In the genomic region with DNA sequence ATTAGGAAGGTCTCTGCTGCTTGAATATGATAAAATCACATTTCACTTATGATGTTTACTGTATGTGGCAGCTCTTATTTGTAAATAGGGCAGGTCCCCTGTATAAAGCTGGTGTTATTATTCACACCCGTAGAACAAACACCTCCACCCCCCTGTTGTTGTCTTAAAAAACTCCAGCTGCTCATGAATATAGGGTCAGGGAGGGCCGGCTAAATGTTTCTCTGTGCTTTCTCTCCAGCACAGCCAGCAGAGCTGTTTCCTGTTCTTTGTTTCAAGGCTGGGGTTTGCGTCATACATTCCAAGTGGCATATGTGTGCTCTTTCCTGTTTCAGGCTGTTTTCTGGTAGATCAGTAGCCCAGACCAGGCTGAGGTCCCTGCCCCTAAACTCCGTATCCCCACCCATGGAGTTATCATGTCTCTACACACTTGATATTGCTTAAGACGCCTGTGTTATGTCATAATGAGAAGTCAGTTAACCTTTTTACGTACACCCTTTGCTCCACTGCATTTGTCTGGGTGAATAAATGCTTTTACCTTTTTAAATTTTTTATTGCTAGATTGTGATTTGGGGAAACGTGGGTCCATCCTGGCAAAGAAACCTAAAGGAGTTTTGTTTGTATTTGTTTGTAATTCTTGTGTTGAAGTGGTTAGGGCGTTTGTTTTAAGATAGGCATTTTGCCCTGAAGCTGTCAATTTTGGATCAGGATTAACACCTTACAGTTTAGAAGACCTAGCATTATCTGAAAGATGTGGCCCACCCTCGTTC, we compare ENCODE assay signal across 1 cellular context.
TF ChIP-seq lines count a peak whose summit lies in the region.

No MANE protein-coding gene starts in this region.

TF ChIP-seq in K562, 482 proteins besides CTCF, POLR2A, EP300 and RAD21 (continued from another document and continues in another):
- TF ChIP-seq, protein P1, sequence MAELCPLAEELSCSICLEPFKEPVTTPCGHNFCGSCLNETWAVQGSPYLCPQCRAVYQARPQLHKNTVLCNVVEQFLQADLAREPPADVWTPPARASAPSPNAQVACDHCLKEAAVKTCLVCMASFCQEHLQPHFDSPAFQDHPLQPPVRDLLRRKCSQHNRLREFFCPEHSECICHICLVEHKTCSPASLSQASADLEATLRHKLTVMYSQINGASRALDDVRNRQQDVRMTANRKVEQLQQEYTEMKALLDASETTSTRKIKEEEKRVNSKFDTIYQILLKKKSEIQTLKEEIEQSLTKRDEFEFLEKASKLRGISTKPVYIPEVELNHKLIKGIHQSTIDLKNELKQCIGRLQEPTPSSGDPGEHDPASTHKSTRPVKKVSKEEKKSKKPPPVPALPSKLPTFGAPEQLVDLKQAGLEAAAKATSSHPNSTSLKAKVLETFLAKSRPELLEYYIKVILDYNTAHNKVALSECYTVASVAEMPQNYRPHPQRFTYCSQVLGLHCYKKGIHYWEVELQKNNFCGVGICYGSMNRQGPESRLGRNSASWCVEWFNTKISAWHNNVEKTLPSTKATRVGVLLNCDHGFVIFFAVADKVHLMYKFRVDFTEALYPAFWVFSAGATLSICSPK (IDR thresholded peaks at IDR 0.05; ENCODE audit: borderline replicate concordance), result no peak
- TF ChIP-seq FOXM1 (IDR thresholded peaks at IDR 0.05; ENCODE audit: low read depth), result peak; percentile 77; the same call in 1 of the 2 replicates
- no peak for TF ChIP-seq FOXM1 (CRISPR knock-in tag; IDR thresholded peaks at IDR 0.05; ENCODE audit: low read depth)
- TF ChIP-seq, protein P2, sequence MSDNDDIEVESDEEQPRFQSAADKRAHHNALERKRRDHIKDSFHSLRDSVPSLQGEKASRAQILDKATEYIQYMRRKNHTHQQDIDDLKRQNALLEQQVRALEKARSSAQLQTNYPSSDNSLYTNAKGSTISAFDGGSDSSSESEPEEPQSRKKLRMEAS (CRISPR knock-in tag; IDR thresholded peaks at IDR 0.05), result 0 out of 2 replicates have a peak, but pooled peaks have one; percentile 31
- TF ChIP-seq E2F3 (CRISPR knock-in tag; IDR thresholded peaks at IDR 0.05), result no peak
- TF ChIP-seq RBM39 (optimal IDR thresholded peaks at IDR 0.05; ENCODE audit: low read depth, low read length), result peak; percentile 50
- no peak for TF ChIP-seq ATF1 (CRISPR knock-in tag; IDR thresholded peaks at IDR 0.05)
- TF ChIP-seq ATF1 (tag; IDR thresholded peaks at IDR 0.05), result peak; percentile 96
- no peak for TF ChIP-seq SIRT6 (IDR thresholded peaks at IDR 0.05; ENCODE audit: low read depth, low read length)
- TF ChIP-seq, protein P3, sequence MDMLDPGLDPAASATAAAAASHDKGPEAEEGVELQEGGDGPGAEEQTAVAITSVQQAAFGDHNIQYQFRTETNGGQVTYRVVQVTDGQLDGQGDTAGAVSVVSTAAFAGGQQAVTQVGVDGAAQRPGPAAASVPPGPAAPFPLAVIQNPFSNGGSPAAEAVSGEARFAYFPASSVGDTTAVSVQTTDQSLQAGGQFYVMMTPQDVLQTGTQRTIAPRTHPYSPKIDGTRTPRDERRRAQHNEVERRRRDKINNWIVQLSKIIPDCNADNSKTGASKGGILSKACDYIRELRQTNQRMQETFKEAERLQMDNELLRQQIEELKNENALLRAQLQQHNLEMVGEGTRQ (CRISPR knock-in tag; IDR thresholded peaks at IDR 0.05), result no peak
- no peak for TF ChIP-seq ZNF253 (CRISPR knock-in tag; conservative IDR thresholded peaks at IDR 0.05)
- peak; percentile 48; the same call in 1 of the 2 replicates for TF ChIP-seq KHSRP (IDR thresholded peaks at IDR 0.05)
- TF ChIP-seq, protein P4, sequence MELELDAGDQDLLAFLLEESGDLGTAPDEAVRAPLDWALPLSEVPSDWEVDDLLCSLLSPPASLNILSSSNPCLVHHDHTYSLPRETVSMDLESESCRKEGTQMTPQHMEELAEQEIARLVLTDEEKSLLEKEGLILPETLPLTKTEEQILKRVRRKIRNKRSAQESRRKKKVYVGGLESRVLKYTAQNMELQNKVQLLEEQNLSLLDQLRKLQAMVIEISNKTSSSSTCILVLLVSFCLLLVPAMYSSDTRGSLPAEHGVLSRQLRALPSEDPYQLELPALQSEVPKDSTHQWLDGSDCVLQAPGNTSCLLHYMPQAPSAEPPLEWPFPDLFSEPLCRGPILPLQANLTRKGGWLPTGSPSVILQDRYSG (tag; conservative IDR thresholded peaks at IDR 0.05; ENCODE audit: low read depth), result no peak
- TF ChIP-seq, protein P5, sequence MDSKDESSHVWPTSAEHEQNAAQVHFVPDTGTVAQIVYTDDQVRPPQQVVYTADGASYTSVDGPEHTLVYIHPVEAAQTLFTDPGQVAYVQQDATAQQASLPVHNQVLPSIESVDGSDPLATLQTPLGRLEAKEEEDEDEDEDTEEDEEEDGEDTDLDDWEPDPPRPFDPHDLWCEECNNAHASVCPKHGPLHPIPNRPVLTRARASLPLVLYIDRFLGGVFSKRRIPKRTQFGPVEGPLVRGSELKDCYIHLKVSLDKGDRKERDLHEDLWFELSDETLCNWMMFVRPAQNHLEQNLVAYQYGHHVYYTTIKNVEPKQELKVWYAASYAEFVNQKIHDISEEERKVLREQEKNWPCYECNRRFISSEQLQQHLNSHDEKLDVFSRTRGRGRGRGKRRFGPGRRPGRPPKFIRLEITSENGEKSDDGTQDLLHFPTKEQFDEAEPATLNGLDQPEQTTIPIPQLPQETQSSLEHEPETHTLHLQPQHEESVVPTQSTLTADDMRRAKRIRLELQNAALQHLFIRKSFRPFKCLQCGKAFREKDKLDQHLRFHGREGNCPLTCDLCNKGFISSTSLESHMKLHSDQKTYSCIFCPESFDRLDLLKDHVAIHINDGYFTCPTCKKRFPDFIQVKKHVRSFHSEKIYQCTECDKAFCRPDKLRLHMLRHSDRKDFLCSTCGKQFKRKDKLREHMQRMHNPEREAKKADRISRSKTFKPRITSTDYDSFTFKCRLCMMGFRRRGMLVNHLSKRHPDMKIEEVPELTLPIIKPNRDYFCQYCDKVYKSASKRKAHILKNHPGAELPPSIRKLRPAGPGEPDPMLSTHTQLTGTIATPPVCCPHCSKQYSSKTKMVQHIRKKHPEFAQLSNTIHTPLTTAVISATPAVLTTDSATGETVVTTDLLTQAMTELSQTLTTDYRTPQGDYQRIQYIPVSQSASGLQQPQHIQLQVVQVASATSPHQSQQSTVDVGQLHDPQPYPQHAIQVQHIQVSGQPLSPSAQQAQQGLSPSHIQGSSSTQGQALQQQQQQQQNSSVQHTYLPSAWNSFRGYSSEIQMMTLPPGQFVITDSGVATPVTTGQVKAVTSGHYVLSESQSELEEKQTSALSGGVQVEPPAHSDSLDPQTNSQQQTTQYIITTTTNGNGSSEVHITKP (IDR thresholded peaks at IDR 0.05; ENCODE audit: partially characterized antibody), result peak; percentile 94
- no peak for TF ChIP-seq SNRNP70 (optimal IDR thresholded peaks at IDR 0.05; ENCODE audit: low read depth, low read length)
- TF ChIP-seq DMBX1 (CRISPR knock-in tag; IDR thresholded peaks at IDR 0.05; ENCODE audit: borderline replicate concordance), result 0 out of 2 replicates have a peak, but pooled peaks have one; percentile 21
- TF ChIP-seq PML (IDR thresholded peaks at IDR 0.05; ENCODE audit: low read length), result peak; percentile 82
- TF ChIP-seq NR2C2 (CRISPR knock-in tag; IDR thresholded peaks at IDR 0.05), result no peak
- peak; percentile 78; the same call in 1 of the 2 replicates for TF ChIP-seq NR2C2 (tag; IDR thresholded peaks at IDR 0.05)
- no peak for TF ChIP-seq TOE1 (IDR thresholded peaks at IDR 0.05; ENCODE audit: borderline replicate concordance)
- TF ChIP-seq TOE1 (CRISPR knock-in tag; IDR thresholded peaks at IDR 0.05; ENCODE audit: borderline replicate concordance, low read depth), result no peak
- TF ChIP-seq CTBP1 (IDR thresholded peaks at IDR 0.05; ENCODE audit: borderline replicate concordance), result peak; percentile 77; the same call in 1 of the 2 replicates
- peak; percentile 78; the same call in 1 of the 2 replicates for TF ChIP-seq HDAC2 (IDR thresholded peaks at IDR 0.05)
- peak; percentile 90 for TF ChIP-seq SOX6 (IDR thresholded peaks at IDR 0.05)
- TF ChIP-seq MYC (IDR thresholded peaks at IDR 0.05; ENCODE audit: low read depth, low read length), result peak; percentile 89
- TF ChIP-seq MYC (CRISPR knock-in tag; IDR thresholded peaks at IDR 0.05; ENCODE audit: borderline replicate concordance, low read depth), result no peak
- TF ChIP-seq MTF1 (CRISPR knock-in tag; IDR thresholded peaks at IDR 0.05; ENCODE audit: borderline replicate concordance), result no peak
- peak; percentile 94 for TF ChIP-seq CREM (IDR thresholded peaks at IDR 0.05; ENCODE audit: low read depth)
- TF ChIP-seq, protein P6, sequence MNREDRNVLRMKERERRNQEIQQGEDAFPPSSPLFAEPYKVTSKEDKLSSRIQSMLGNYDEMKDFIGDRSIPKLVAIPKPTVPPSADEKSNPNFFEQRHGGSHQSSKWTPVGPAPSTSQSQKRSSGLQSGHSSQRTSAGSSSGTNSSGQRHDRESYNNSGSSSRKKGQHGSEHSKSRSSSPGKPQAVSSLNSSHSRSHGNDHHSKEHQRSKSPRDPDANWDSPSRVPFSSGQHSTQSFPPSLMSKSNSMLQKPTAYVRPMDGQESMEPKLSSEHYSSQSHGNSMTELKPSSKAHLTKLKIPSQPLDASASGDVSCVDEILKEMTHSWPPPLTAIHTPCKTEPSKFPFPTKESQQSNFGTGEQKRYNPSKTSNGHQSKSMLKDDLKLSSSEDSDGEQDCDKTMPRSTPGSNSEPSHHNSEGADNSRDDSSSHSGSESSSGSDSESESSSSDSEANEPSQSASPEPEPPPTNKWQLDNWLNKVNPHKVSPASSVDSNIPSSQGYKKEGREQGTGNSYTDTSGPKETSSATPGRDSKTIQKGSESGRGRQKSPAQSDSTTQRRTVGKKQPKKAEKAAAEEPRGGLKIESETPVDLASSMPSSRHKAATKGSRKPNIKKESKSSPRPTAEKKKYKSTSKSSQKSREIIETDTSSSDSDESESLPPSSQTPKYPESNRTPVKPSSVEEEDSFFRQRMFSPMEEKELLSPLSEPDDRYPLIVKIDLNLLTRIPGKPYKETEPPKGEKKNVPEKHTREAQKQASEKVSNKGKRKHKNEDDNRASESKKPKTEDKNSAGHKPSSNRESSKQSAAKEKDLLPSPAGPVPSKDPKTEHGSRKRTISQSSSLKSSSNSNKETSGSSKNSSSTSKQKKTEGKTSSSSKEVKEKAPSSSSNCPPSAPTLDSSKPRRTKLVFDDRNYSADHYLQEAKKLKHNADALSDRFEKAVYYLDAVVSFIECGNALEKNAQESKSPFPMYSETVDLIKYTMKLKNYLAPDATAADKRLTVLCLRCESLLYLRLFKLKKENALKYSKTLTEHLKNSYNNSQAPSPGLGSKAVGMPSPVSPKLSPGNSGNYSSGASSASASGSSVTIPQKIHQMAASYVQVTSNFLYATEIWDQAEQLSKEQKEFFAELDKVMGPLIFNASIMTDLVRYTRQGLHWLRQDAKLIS (CRISPR knock-in tag; IDR thresholded peaks at IDR 0.05), result peak; percentile 69
- TF ChIP-seq, protein P7, sequence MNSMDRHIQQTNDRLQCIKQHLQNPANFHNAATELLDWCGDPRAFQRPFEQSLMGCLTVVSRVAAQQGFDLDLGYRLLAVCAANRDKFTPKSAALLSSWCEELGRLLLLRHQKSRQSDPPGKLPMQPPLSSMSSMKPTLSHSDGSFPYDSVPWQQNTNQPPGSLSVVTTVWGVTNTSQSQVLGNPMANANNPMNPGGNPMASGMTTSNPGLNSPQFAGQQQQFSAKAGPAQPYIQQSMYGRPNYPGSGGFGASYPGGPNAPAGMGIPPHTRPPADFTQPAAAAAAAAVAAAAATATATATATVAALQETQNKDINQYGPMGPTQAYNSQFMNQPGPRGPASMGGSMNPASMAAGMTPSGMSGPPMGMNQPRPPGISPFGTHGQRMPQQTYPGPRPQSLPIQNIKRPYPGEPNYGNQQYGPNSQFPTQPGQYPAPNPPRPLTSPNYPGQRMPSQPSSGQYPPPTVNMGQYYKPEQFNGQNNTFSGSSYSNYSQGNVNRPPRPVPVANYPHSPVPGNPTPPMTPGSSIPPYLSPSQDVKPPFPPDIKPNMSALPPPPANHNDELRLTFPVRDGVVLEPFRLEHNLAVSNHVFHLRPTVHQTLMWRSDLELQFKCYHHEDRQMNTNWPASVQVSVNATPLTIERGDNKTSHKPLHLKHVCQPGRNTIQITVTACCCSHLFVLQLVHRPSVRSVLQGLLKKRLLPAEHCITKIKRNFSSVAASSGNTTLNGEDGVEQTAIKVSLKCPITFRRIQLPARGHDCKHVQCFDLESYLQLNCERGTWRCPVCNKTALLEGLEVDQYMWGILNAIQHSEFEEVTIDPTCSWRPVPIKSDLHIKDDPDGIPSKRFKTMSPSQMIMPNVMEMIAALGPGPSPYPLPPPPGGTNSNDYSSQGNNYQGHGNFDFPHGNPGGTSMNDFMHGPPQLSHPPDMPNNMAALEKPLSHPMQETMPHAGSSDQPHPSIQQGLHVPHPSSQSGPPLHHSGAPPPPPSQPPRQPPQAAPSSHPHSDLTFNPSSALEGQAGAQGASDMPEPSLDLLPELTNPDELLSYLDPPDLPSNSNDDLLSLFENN (IDR thresholded peaks at IDR 0.05; ENCODE audit: low read depth in 2 of 2, low read length in 2 of 2), result peak in 1 of 2 experiments; percentile 37; a peak in 1 of 4 replicates
- TF ChIP-seq ZEB2 (IDR thresholded peaks at IDR 0.05), result peak; percentile 77
- no peak for TF ChIP-seq HNRNPH1 (optimal IDR thresholded peaks at IDR 0.05; ENCODE audit: low read depth, low read length)
- TF ChIP-seq HDAC1 (IDR thresholded peaks at IDR 0.05), result peak in 1 of 2 experiments; percentile 60; a peak in 1 of 4 replicates
- peak; percentile 89 to 98 for TF ChIP-seq TEAD1 (CRISPR knock-in tag; IDR thresholded peaks at IDR 0.05)
- peak; percentile 67 to 96; a peak in 3 of 4 replicates for TF ChIP-seq ARNT (IDR thresholded peaks at IDR 0.05)
- TF ChIP-seq, protein P8, sequence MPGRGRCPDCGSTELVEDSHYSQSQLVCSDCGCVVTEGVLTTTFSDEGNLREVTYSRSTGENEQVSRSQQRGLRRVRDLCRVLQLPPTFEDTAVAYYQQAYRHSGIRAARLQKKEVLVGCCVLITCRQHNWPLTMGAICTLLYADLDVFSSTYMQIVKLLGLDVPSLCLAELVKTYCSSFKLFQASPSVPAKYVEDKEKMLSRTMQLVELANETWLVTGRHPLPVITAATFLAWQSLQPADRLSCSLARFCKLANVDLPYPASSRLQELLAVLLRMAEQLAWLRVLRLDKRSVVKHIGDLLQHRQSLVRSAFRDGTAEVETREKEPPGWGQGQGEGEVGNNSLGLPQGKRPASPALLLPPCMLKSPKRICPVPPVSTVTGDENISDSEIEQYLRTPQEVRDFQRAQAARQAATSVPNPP (IDR thresholded peaks at IDR 0.05; ENCODE audit: borderline replicate concordance, insufficient read depth, insufficient read length), result no peak
- TF ChIP-seq GATAD2A (IDR thresholded peaks at IDR 0.05), result peak; percentile 78
- peak; percentile 95 for TF ChIP-seq DPF2 (IDR thresholded peaks at IDR 0.05)
- TF ChIP-seq OTX1 (CRISPR knock-in tag; IDR thresholded peaks at IDR 0.05), result peak; percentile 63; the same call in 1 of the 2 replicates
- TF ChIP-seq, protein P9, sequence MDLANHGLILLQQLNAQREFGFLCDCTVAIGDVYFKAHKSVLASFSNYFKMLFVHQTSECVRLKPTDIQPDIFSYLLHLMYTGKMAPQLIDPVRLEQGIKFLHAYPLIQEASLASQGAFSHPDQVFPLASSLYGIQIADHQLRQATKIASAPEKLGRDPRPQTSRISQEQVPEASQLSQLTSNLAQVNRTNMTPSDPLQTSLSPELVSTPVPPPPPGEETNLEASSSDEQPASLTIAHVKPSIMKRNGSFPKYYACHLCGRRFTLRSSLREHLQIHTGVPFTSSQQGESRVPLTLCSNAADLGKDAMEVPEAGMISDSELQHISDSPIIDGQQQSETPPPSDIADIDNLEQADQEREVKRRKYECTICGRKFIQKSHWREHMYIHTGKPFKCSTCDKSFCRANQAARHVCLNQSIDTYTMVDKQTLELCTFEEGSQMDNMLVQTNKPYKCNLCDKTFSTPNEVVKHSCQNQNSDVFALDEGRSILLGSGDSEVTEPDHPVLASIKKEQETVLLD (IDR thresholded peaks at IDR 0.05), result peak; percentile 66; the same call in 1 of the 2 replicates
- TF ChIP-seq MCM3 (IDR thresholded peaks at IDR 0.05), result no peak
- TF ChIP-seq LCOR (CRISPR knock-in tag; IDR thresholded peaks at IDR 0.05), result peak; percentile 89
- TF ChIP-seq ETV5 (CRISPR knock-in tag; IDR thresholded peaks at IDR 0.05; ENCODE audit: low read depth), result peak; percentile 65; the same call in 1 of the 2 replicates
- peak; percentile 93 for TF ChIP-seq CREB1 (IDR thresholded peaks at IDR 0.05)
- peak; percentile 85 for TF ChIP-seq CREB1 (CRISPR knock-in tag; IDR thresholded peaks at IDR 0.05)
